1 cellular context compared by ENCODE assay signal in genomic region chr1:92949937-92950817, GRCh38.
TF ChIP-seq lines count a peak whose summit lies in the region.

No MANE protein-coding gene starts in this region.

TF ChIP-seq in IMR-90, 13 proteins besides CTCF, POLR2A, EP300 and RAD21:
- TF ChIP-seq MAFK (IDR thresholded peaks at IDR 0.05; ENCODE audit: low read depth, low read length), result no peak
- TF ChIP-seq NFE2L2 (IDR thresholded peaks at IDR 0.05; ENCODE audit: low read depth, low read length), result no peak
- TF ChIP-seq MXI1 (IDR thresholded peaks at IDR 0.05; ENCODE audit: borderline replicate concordance, low read depth, low read length), result no peak
- TF ChIP-seq USF2 (IDR thresholded peaks at IDR 0.05; ENCODE audit: low read depth, low read length), result no peak
- no peak for TF ChIP-seq CEBPB (IDR thresholded peaks at IDR 0.05; ENCODE audit: low read depth, low read length)
- no peak for TF ChIP-seq RFX5 (IDR thresholded peaks at IDR 0.05; ENCODE audit: low read depth, low read length)
- TF ChIP-seq BHLHE40 (IDR thresholded peaks at IDR 0.05; ENCODE audit: low read depth, low read length), result no peak
- TF ChIP-seq RCOR1 (IDR thresholded peaks at IDR 0.05; ENCODE audit: insufficient replicate concordance, low read length), result no peak
- TF ChIP-seq MAZ (IDR thresholded peaks at IDR 0.05; ENCODE audit: borderline replicate concordance, low read depth, low read length), result no peak
- no peak for TF ChIP-seq ELK1 (IDR thresholded peaks at IDR 0.05; ENCODE audit: borderline replicate concordance, low read depth, low read length)
- TF ChIP-seq FOS (IDR thresholded peaks at IDR 0.05; ENCODE audit: low read depth, low read length), result no peak
- TF ChIP-seq SMC3 (IDR thresholded peaks at IDR 0.05; ENCODE audit: low read depth, low read length), result no peak
- TF ChIP-seq CHD1 (IDR thresholded peaks at IDR 0.05; ENCODE audit: low read depth, low read length), result no peak
TF ChIP-seq in IMR-90: peak in this region for 0.
